13 cellular contexts compared by ENCODE assay signal in genomic region chr18:80103231-80103630, GRCh38. TPM values are rescaled to one million over a fixed set of nuclear protein-coding genes. Genes with fewer than 3 reads are reported as not detected.
DNase-seq lines count a peak whose midpoint lies in the region; ATAC-seq and TF ChIP-seq lines count a peak whose summit lies in the region.
"Had no signal": no experiment of that assay in that cellular context is flagged by ENCODE, and none has a peak within 500 bp of the region (broad histone marks: within the 10 kb centered on the region; RNA-seq: fewer than 3 reads in every experiment).

No MANE protein-coding gene starts in this region.

- H3K36me3 ChIP-seq in esophagus muscularis mucosa (no peaks in the 10 kb centered on the region), neuron (ENCODE audit: insufficient read depth, low read length) (no peaks in the 10 kb centered on the region)
- H3K36me3 ChIP-seq: cardiac muscle cell had no signal

- ATAC-seq in HG03457 (IDR thresholded peaks at IDR 0.05; ENCODE audit: unreplicated experiment) (no peak), GM21576 (IDR thresholded peaks at IDR 0.05; ENCODE audit: unreplicated experiment) (no peak)
- ATAC-seq: naive thymus-derived CD8-positive, alpha-beta T cell; stimulated activated naive CD8-positive, alpha-beta T cell treated with anti-CD3 and anti-CD28 coated beads, Interleukin-15, Interleukin-2, amounts not matched to agents 100 U/mL and 50 U/mL, for 24 hours had no signal

- H3K4me1 ChIP-seq in esophagus muscularis mucosa (peaks cover 0 to 34% (median 21%) of the 10 kb centered on the region in 4 donors), neuron (ENCODE audit: insufficient read depth, low read length) (peaks cover 4% of the 10 kb centered on the region)

- H2AFZ ChIP-seq in neuron (ENCODE audit: low read depth, low read length) = peak overlapping the region; percentile 6

- no peak for TF ChIP-seq EP300 in esophagus muscularis mucosa (IDR thresholded peaks at IDR 0.05)

- POLR2A ChIA-PET in AG04449 (lab: Yijun Ruan, JAX) = no interaction called here

- H3K27ac ChIP-seq in esophagus muscularis mucosa (replicated peaks in 1 of 4) = peak overlapping the region; percentile 40 to 67 (median 54)
- H3K27ac ChIP-seq: cardiac muscle cell had no signal

- no peak for TF ChIP-seq POLR2A in esophagus muscularis mucosa (IDR thresholded peaks at IDR 0.05; ENCODE audit: low read depth)

- DNase-seq in AG04449 (ENCODE audit: low read depth, low spot score) (peak; percentile 38), HT1080 (ENCODE audit: low read depth) (peak; percentile 58), esophagus muscularis mucosa (ENCODE audit: extremely low spot score) (peak; percentile 88), DMS79 treated with DMSO at 0.1 percent for 48 hours (lab: John Stamatoyannopoulos, UW) (no peak), NCI-H1694 treated with DMSO at 0.1 percent for 48 hours (lab: John Stamatoyannopoulos, UW) (no peak)
- DNase-seq: ACHN; left cardiac atrium; naive thymus-derived CD8-positive, alpha-beta T cell; stimulated activated naive CD8-positive, alpha-beta T cell treated with anti-CD3 and anti-CD28 coated beads, Interleukin-15, Interleukin-2, amounts not matched to agents 100 U/mL and 50 U/mL, for 24 hours had no signal

- H3K9me3 ChIP-seq in esophagus muscularis mucosa (no peaks in the 10 kb centered on the region), neuron (ENCODE audit: low read length) (no peaks in the 10 kb centered on the region)

- CTCF ChIA-PET in AG04449 (lab: Yijun Ruan, JAX) = no interaction called here

- intact Hi-C loops in esophagus muscularis mucosa (cut with DNase I) = no loop called here

- TF ChIP-seq CTCF in AG04449 (IDR thresholded peaks at IDR 0.05; ENCODE audit: insufficient read depth, low read length, missing control alignments) (no peak), esophagus muscularis mucosa (IDR thresholded peaks at IDR 0.05) (no peak)

- H3K27me3 ChIP-seq in esophagus muscularis mucosa (no peaks in the 10 kb centered on the region), neuron (ENCODE audit: insufficient read depth, low read length) (no peaks in the 10 kb centered on the region)
- H3K27me3 ChIP-seq: cardiac muscle cell had no signal

- H3K4me3 ChIP-seq in AG04449 (ENCODE audit: low read depth, low read length) (no peak overlapping the region), esophagus muscularis mucosa (no peak overlapping the region), neuron (ENCODE audit: low read length) (no peak overlapping the region)
- H3K4me3 ChIP-seq: cardiac muscle cell had no signal

- 21% methylated on average over 6 of the region's 6 CpGs for WGBS in esophagus muscularis mucosa

RNA-seq across cellular contexts. Expression of gene ADNP2, which starts 5.8 kb away (rescaled TPM):
- total RNA-seq in HT1080 (2014; rRNA removed; shearing (Covaris generic)) = 23.0 and 23.7 TPM in 2 replicates
- 19.3 and 23.2 TPM in 2 replicates for polyA plus RNA-seq in HT1080 (2015; cell fraction: cytosol; rRNA removed)
- polyA plus RNA-seq in HT1080 (2015; cell fraction: nucleus; rRNA removed) = 23.4 and 24.2 TPM in 2 replicates
- 10 to 100 TPM; 17.1 to 18.9 (median 17.3) TPM for total RNA-seq in esophagus muscularis mucosa

Comparison
In these comparisons a context has a peak if more than half of its experiments do, and no peak if none do; other contexts are left out.
1. DNase-seq: peak in AG04449 (single experiment), HT1080 (single experiment) and esophagus muscularis mucosa (single experiment); none in DMS79 treated with DMSO at 0.1 percent for 48 hours (single experiment) and NCI-H1694 treated with DMSO at 0.1 percent for 48 hours (single experiment).